In genomic region chr9:4334439-4334838, GRCh38 we compare ENCODE assay signal across 1 cellular context.
TF ChIP-seq lines count a peak whose summit lies in the region.

No MANE protein-coding gene starts in this region.

TF ChIP-seq in HepG2, 621 proteins besides CTCF, POLR2A, EP300 and RAD21 (continued from another document):
- TF ChIP-seq ZNF646 (CRISPR knock-in tag; IDR thresholded peaks at IDR 0.05) (no peak), MXI1 (IDR thresholded peaks at IDR 0.05; ENCODE audit: borderline replicate concordance, low read depth, low read length) (0 out of 3 replicates have a peak, but pooled peaks have one; percentile 17), ONECUT2 (CRISPR knock-in tag; IDR thresholded peaks at IDR 0.05) (no peak)
